Comparison of ENCODE assay signal across 12 cellular contexts in the genomic region with DNA sequence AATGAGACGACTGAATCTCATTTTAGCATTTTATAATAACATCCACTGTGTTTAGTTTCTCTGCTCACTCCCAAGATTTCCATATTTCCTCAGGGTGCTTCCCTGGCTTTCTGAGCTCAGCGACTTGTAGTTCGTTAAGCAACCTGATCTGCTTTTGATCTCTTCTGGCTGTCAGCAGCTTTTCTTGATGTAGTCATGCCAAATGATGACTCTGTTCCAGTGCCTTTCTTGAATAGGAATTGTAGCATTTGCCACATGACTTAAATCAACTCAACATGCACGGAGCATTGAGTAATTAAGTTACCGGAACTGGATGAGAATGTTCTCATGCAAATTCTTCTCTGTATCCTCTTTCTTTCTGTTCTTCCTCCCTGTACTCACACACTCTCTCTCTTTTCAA.
A peak's percentile ranks its signal among the peaks of the same experiment; 100 is the strongest.
DNase-seq lines count a peak whose midpoint lies in the region; ATAC-seq and TF ChIP-seq lines count a peak whose summit lies in the region.
"Had no signal": no experiment of that assay in that cellular context is flagged by ENCODE, and none has a peak within 500 bp of the region (broad histone marks: within the 10 kb centered on the region; RNA-seq: fewer than 3 reads in every experiment).

No MANE protein-coding gene starts in this region.

- H3K4me2 ChIP-seq in PC-9 = no peak overlapping the region

- no peaks in the 10 kb centered on the region for H3K9me3 ChIP-seq in endocrine pancreas (ENCODE audit: control insufficient read depth, low read length)
- no peaks in the 10 kb centered on the region for H3K9me3 ChIP-seq in muscle layer of colon (ENCODE audit: low read length)
- H3K9me3 ChIP-seq in PC-9 (ENCODE audit: insufficient read depth, low read depth) = no peaks in the 10 kb centered on the region
- H3K9me3 ChIP-seq: vagina had no signal

- H3K4me3 ChIP-seq in ACC112 (ENCODE audit: low read depth, low read length) (peak overlapping the region; percentile 41), endocrine pancreas (ENCODE audit: control insufficient read depth, insufficient read depth, low read length) (peak overlapping the region; percentile 17), muscle layer of colon (ENCODE audit: low read depth in 1 of 2, low read length in 2 of 2) (no peak overlapping the region), PC-9 (no peak overlapping the region)
- H3K4me3 ChIP-seq: vagina had no signal

- H3K4me1 ChIP-seq in ACC112 (ENCODE audit: control insufficient read depth, insufficient read depth, low read length, unreplicated experiment) (peaks cover 13% of the 10 kb centered on the region), endocrine pancreas (ENCODE audit: control insufficient read depth, insufficient read depth, low read length) (peaks cover 5% of the 10 kb centered on the region), muscle layer of colon (ENCODE audit: insufficient read depth, low read length) (peaks cover 10% of the 10 kb centered on the region), PC-9 (replicated peaks; ENCODE audit: insufficient read depth) (no peaks in the 10 kb centered on the region)
- H3K4me1 ChIP-seq: foreskin keratinocyte, vagina had no signal

- H3K36me3 ChIP-seq in ACC112 (ENCODE audit: insufficient read depth, low read length) (no peaks in the 10 kb centered on the region), endocrine pancreas (ENCODE audit: control insufficient read depth, insufficient read depth, low read length) (no peaks in the 10 kb centered on the region), muscle layer of colon (ENCODE audit: insufficient read depth, low read length) (no peaks in the 10 kb centered on the region), PC-9 (ENCODE audit: low read depth) (no peaks in the 10 kb centered on the region)
- H3K36me3 ChIP-seq: vagina had no signal

- H3K27ac ChIP-seq in ACC112 (ENCODE audit: low read depth, low read length) (peak overlapping the region; percentile 90), muscle layer of colon (ENCODE audit: low read depth, low read length) (peak overlapping the region; percentile 41), PC-9 (no peak overlapping the region)
- H3K27ac ChIP-seq: foreskin keratinocyte, vagina had no signal

- H4K20me1 ChIP-seq in PC-9 (ENCODE audit: insufficient read depth) = no peaks in the 10 kb centered on the region

- DNase-seq in HT1080 (ENCODE audit: low read depth) (peak; percentile 58), GM10266 (ENCODE audit: extremely low spot score) (no peak), PC-9 (no peak), SHP77 treated with DMSO at 0.1 percent for 48 hours (lab: John Stamatoyannopoulos, UW) (no peak)
- DNase-seq: MV-4-11, retina had no signal

- H3K27me3 ChIP-seq in ACC112 (ENCODE audit: insufficient read depth, low read length) (no peaks in the 10 kb centered on the region), endocrine pancreas (ENCODE audit: control insufficient read depth, insufficient read depth, low read length) (no peaks in the 10 kb centered on the region), muscle layer of colon (ENCODE audit: control insufficient read depth in 1 of 2, insufficient read depth in 2 of 2, low read length in 2 of 2) (no peaks in the 10 kb centered on the region), PC-9 (ENCODE audit: insufficient read depth, low read depth) (no peaks in the 10 kb centered on the region)
- H3K27me3 ChIP-seq: foreskin keratinocyte, vagina had no signal

- H3F3A ChIP-seq in PC-9 (ENCODE audit: insufficient read depth, low read depth) = no peaks in the 10 kb centered on the region

- no TSS peak for BruUV-seq in PC-9 (replicated peaks; lab: Mats Ljungman, UMichigan)

- CTCF ChIA-PET in PC-9 (lab: Charles Lee) = no interaction called here

- no peak for TF ChIP-seq CTCF in GM10266 (IDR thresholded peaks at IDR 0.05; ENCODE audit: control insufficient read depth, insufficient read depth, low read depth, missing control alignments)
- no peak for TF ChIP-seq CTCF in PC-9 (conservative IDR thresholded peaks at IDR 0.05)

- intact Hi-C loops in PC-9 (cut with micrococcal nuclease; ENCODE audit: unreplicated experiment) = no loop called here

- POLR2A ChIA-PET in PC-9 (lab: Charles Lee; ENCODE audit: unreplicated experiment) = no interaction called here

- no peaks in the 10 kb centered on the region for H3K9me2 ChIP-seq in PC-9 (ENCODE audit: insufficient read depth)

- ATAC-seq in HG03196 (IDR thresholded peaks at IDR 0.05; ENCODE audit: unreplicated experiment) = no peak
- ATAC-seq: foreskin keratinocyte had no signal

- H3K9ac ChIP-seq in endocrine pancreas (ENCODE audit: control insufficient read depth, insufficient read depth, low read length) (no peak overlapping the region), muscle layer of colon (ENCODE audit: low read length) (no peak overlapping the region)

- H2AFZ ChIP-seq in ACC112 (ENCODE audit: low read length, unreplicated experiment) = peak overlapping the region; percentile 48
- H2AFZ ChIP-seq in PC-9 = no peak overlapping the region

- no peaks in the 10 kb centered on the region for H3K79me2 ChIP-seq in ACC112 (ENCODE audit: control insufficient read depth, insufficient read depth, low read length, unreplicated experiment)
- H3K79me2 ChIP-seq in PC-9 (ENCODE audit: low read depth) = no peaks in the 10 kb centered on the region

Comparison
In these comparisons a context has a peak if more than half of its experiments do, and no peak if none do; other contexts are left out.
1. H3K4me3 ChIP-seq: peak in ACC112 (single experiment) and endocrine pancreas (single experiment); none in muscle layer of colon (0 of 2) and PC-9 (single experiment).